Comparison of ENCODE assay signal across 8 cellular contexts in the genomic region with DNA sequence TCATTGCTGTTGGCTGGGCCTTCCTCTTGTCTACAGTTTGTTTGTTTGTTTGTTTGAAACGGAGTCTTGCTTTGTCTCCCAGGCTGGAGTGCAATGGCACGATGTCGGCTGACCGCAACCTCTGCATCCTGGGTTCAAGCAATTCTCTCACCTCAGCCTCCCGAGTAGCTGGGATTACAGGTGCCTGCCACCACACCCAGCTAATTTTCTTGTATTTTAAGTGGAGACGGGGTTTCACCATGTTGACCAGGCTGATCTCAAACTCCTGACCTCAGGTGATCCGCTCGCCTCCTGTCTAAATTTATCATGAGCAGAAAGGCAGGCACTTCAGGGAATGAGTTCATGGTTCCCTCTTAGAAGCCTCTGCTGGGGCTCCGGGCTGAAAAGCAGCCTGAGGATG. TPM values are rescaled to one million over a fixed set of nuclear protein-coding genes. Genes with fewer than 3 reads are reported as not detected.
A peak's percentile ranks its signal among the peaks of the same experiment; 100 is the strongest.
DNase-seq lines count a peak whose midpoint lies in the region; ATAC-seq, FAIRE-seq and TF ChIP-seq lines count a peak whose summit lies in the region.
"Not testable (repeated sequence)": the region's sequence is repeated elsewhere in the genome, so short reads cannot be mapped to it uniquely, and the experiment has no call there.

No MANE protein-coding gene starts in this region.

- H3F3A ChIP-seq in GM23338 (replicated peaks; ENCODE audit: low read depth): not testable (repeated sequence)

- not testable (repeated sequence) for H3K4me3 ChIP-seq in GM23338; esophagus muscularis mucosa; HepG2 (replicated peaks in 1 of 3; ENCODE audit: insufficient read depth in 1 of 3, low read depth in 2 of 3, low read length in 3 of 3); muscle layer of colon (ENCODE audit: low read depth in 1 of 2, low read length in 2 of 2); neuronal stem cell (ENCODE audit: low read length in 2 of 2); sigmoid colon; vagina

- H3K36me3 ChIP-seq in GM23338 (ENCODE audit: insufficient read depth); esophagus muscularis mucosa; HepG2 (replicated peaks in 1 of 2; ENCODE audit: control insufficient read depth in 1 of 2, insufficient read depth in 2 of 2, low read length in 2 of 2); muscle layer of colon (ENCODE audit: insufficient read depth, low read length); neuronal stem cell (replicated peaks in 1 of 2; ENCODE audit: control insufficient read depth in 2 of 2, insufficient read depth in 2 of 2, low read length in 2 of 2); sigmoid colon; vagina: not testable (repeated sequence)

- not testable (repeated sequence) for H2BK15ac ChIP-seq in neuronal stem cell (ENCODE audit: low read length)

- not testable (repeated sequence) for BruUV-seq in HepG2 (replicated peaks; lab: Mats Ljungman, UMichigan)

- CTCF ChIA-PET in HepG2 (lab: Yijun Ruan, JAX; ENCODE audit: low intra/inter-chr PET ratio, low total read pairs): not testable (repeated sequence)

- not testable (repeated sequence) for ATAC-seq in GM23338, T-helper 17 cell, HepG2

- POLR2A ChIA-PET in HepG2 (lab: Yijun Ruan, JAX): interaction anchor here (0.8 to 1.8 kb wide), 2 partner anchors 37 to 126 kb away, joined by 3 to 4 read pairs; partner anchors contain the start of gene REV3L

- not testable (repeated sequence) for H3K79me1 ChIP-seq in neuronal stem cell (ENCODE audit: low read depth, low read length)

- not testable (repeated sequence) for H3K9me3 Mint-ChIP-seq in GM23338

- TF ChIP-seq CTCF in GM23338 (conservative IDR thresholded peaks at IDR 0.05; ENCODE audit: low read depth in 2 of 2); esophagus muscularis mucosa (IDR thresholded peaks at IDR 0.05); HepG2 (CRISPR knock-in tag; IDR thresholded peaks at IDR 0.05); sigmoid colon (IDR thresholded peaks at IDR 0.05); vagina (IDR thresholded peaks at IDR 0.05): not testable (repeated sequence)

- not testable (repeated sequence) for H4K91ac ChIP-seq in neuronal stem cell (ENCODE audit: low read depth, low read length, poor library complexity)

- H3K9me2 ChIP-seq in GM23338 (ENCODE audit: insufficient read depth): not testable (repeated sequence)

- not testable (repeated sequence) for H2BK5ac ChIP-seq in neuronal stem cell (ENCODE audit: low read length)

- H4K20me1 ChIP-seq in GM23338 (replicated peaks; ENCODE audit: insufficient read depth); HepG2 (ENCODE audit: insufficient read depth, low read length): not testable (repeated sequence)

- H2BK12ac ChIP-seq in neuronal stem cell (ENCODE audit: low read length): not testable (repeated sequence)

- in situ Hi-C loops in HepG2 (cut with HindIII; ENCODE audit: extremely low pct_ligation_motif_present, low pct_unique_long_range_greater_than_20kb): not testable (repeated sequence)

- H3K36me3 Mint-ChIP-seq in GM23338 (ENCODE audit: low read depth); T-helper 17 cell (ENCODE audit: low read depth): not testable (repeated sequence)

- not testable (repeated sequence) for TF ChIP-seq EP300 in esophagus muscularis mucosa (IDR thresholded peaks at IDR 0.05); HepG2 (IDR thresholded peaks at IDR 0.05; ENCODE audit: low read depth in 2 of 2, low read length in 2 of 2); HepG2 (CRISPR knock-in tag; IDR thresholded peaks at IDR 0.05; ENCODE audit: borderline replicate concordance); sigmoid colon (IDR thresholded peaks at IDR 0.05)

- H2AK5ac ChIP-seq in neuronal stem cell (ENCODE audit: low read depth, low read length): peak overlapping the region; percentile 19

- peaks cover 16% of the 10 kb centered on the region for H3K4me1 ChIP-seq in GM23338 (ENCODE audit: insufficient read depth)
- H3K4me1 ChIP-seq in esophagus muscularis mucosa: peaks cover 11 to 32% (median 20%) of the 10 kb centered on the region in 4 donors
- H3K4me1 ChIP-seq in HepG2 (ENCODE audit: insufficient read depth, low read length): peaks cover 84% of the 10 kb centered on the region
- peaks cover 12% of the 10 kb centered on the region for H3K4me1 ChIP-seq in muscle layer of colon (ENCODE audit: insufficient read depth, low read length)
- H3K4me1 ChIP-seq in neuronal stem cell (ENCODE audit: control insufficient read depth in 2 of 2, insufficient read depth in 1 of 2, low read depth in 1 of 2, low read length in 2 of 2): peaks cover 12 to 19% of the 10 kb centered on the region in 2 donors
- peaks cover 0 to 30% (median 21%) of the 10 kb centered on the region in 4 donors for H3K4me1 ChIP-seq in sigmoid colon
- peaks cover 18% of the 10 kb centered on the region for H3K4me1 ChIP-seq in vagina

- H3K27me3 ChIP-seq in GM23338 (ENCODE audit: insufficient read depth); esophagus muscularis mucosa; HepG2 (ENCODE audit: control insufficient read depth in 1 of 2, insufficient read depth in 2 of 2, low read length in 2 of 2); muscle layer of colon (ENCODE audit: control insufficient read depth in 1 of 2, insufficient read depth in 2 of 2, low read length in 2 of 2); neuronal stem cell (ENCODE audit: control insufficient read depth in 3 of 3, insufficient read depth in 3 of 3, low read depth in 1 of 3, low read length in 3 of 3); sigmoid colon; vagina: not testable (repeated sequence)

- H3K4ac ChIP-seq in neuronal stem cell (ENCODE audit: low read length): not testable (repeated sequence)

- H3K14ac ChIP-seq in neuronal stem cell (ENCODE audit: low read length): not testable (repeated sequence)

- WGBS in esophagus muscularis mucosa: 85% methylated on average over 8 of the region's 9 CpGs
- WGBS in HepG2 (ENCODE audit: low lambda C conversion rate): 56% methylated on average over 9 of the region's 9 CpGs
- no CpG with 5 or more reads among the region's 9 CpGs for WGBS in neuronal stem cell (ENCODE audit: extremely low coverage in 2 of 2, insufficient read length in 2 of 2, insufficient replicate concordance in 1 of 2), 2 donors
- 88 to 93% methylated on average over 9 of the region's 9 CpGs for WGBS in sigmoid colon, 2 donors

- not testable (repeated sequence) for FAIRE-seq in HepG2 (lab: Jason Lieb, UNC)

- not testable (repeated sequence) for H3K9ac ChIP-seq in HepG2 (ENCODE audit: insufficient read depth, low read depth, low read length); muscle layer of colon (ENCODE audit: low read length); neuronal stem cell (ENCODE audit: low read depth, low read length, poor library complexity)

- not testable (repeated sequence) for H4K8ac ChIP-seq in neuronal stem cell (ENCODE audit: low read depth, low read length)

- H2AFZ ChIP-seq in GM23338 (peak overlapping the region; percentile 84; the same call in 1 of the 2 replicates), neuronal stem cell (ENCODE audit: low read length) (peak overlapping the region; percentile 54)
- not testable (repeated sequence) for H2AFZ ChIP-seq in HepG2 (ENCODE audit: low read length)

- TF ChIP-seq POLR2A in esophagus muscularis mucosa (IDR thresholded peaks at IDR 0.05; ENCODE audit: low read depth); HepG2 (IDR thresholded peaks at IDR 0.05; ENCODE audit: insufficient read depth in 1 of 2, low read depth in 2 of 2, low read length in 2 of 2); sigmoid colon (IDR thresholded peaks at IDR 0.05); vagina (IDR thresholded peaks at IDR 0.05): not testable (repeated sequence)

- peak overlapping the region; percentile 32 for H2BK120ac ChIP-seq in neuronal stem cell (ENCODE audit: low read depth, low read length)

- H3K18ac ChIP-seq in neuronal stem cell (ENCODE audit: low read length): not testable (repeated sequence)

- not testable (repeated sequence) for H3K27ac Mint-ChIP-seq in GM23338
- peak overlapping the region; percentile 75 for H3K27ac Mint-ChIP-seq in T-helper 17 cell

- H3K4me1 Mint-ChIP-seq in GM23338 (peaks cover 22% of the 10 kb centered on the region), T-helper 17 cell (peaks cover 17% of the 10 kb centered on the region)

- not testable (repeated sequence) for H3K79me2 ChIP-seq in GM23338 (replicated peaks; ENCODE audit: insufficient read depth); HepG2 (ENCODE audit: insufficient read depth, low read length)

- intact Hi-C loops in esophagus muscularis mucosa (cut with DNase I): not testable (repeated sequence)
- intact Hi-C loops in HepG2 (cut with micrococcal nuclease; ENCODE audit: unreplicated experiment): loop anchor here (5.0 kb wide), 1 partner anchor 33 kb away; no protein-coding TSS in a partner anchor
- intact Hi-C loops in sigmoid colon (cut with DNase I): loop anchor here (10.0 kb wide), 1 partner anchor 615 kb away; no protein-coding TSS in a partner anchor
- intact Hi-C loops in vagina (cut with DNase I): loop anchor here (10.0 kb wide), 1 partner anchor 425 kb away; no protein-coding TSS in a partner anchor

- H3K4me2 ChIP-seq in GM23338; neuronal stem cell (ENCODE audit: insufficient read depth, low read length, poor library complexity, severe bottlenecking): not testable (repeated sequence)
- H3K4me2 ChIP-seq in HepG2 (ENCODE audit: low read depth, low read length): peak overlapping the region; percentile 66

- not testable (repeated sequence) for H3K4me3 Mint-ChIP-seq in GM23338, T-helper 17 cell

- not testable (repeated sequence) for H3K27me3 Mint-ChIP-seq in GM23338 (ENCODE audit: insufficient read depth, low read depth, poor library complexity); T-helper 17 cell

- DNase-seq in GM23338 (ENCODE audit: low spot score); T-helper 17 cell; esophagus muscularis mucosa (ENCODE audit: extremely low spot score); HepG2 (ENCODE audit: low spot score); neuronal stem cell (ENCODE audit: low spot score); sigmoid colon; vagina (ENCODE audit: extremely low spot score in 2 of 2): not testable (repeated sequence)

- TF ChIP-seq RAD21 in HepG2 (CRISPR knock-in tag; IDR thresholded peaks at IDR 0.05): not testable (repeated sequence)

- H3K27ac ChIP-seq in GM23338 (ENCODE audit: low read depth); HepG2 (ENCODE audit: extremely low read length, insufficient read depth, low read length); neuronal stem cell (replicated peaks; ENCODE audit: low read length): not testable (repeated sequence)
- H3K27ac ChIP-seq in esophagus muscularis mucosa (replicated peaks in 1 of 4) (peak overlapping the region; percentile 40 to 57 (median 48)), muscle layer of colon (ENCODE audit: low read depth, low read length) (peak overlapping the region; percentile 34), sigmoid colon (peak overlapping the region in 3 of 4 donors; percentile 15 to 67 (median 28)), vagina (peak overlapping the region; percentile 23)

- not testable (repeated sequence) for H3K23ac ChIP-seq in neuronal stem cell (ENCODE audit: low read depth, low read length, poor library complexity)

- H3K9me3 ChIP-seq in T-helper 17 cell (ENCODE audit: control insufficient read depth, low read length, poor library complexity, severe bottlenecking); esophagus muscularis mucosa; HepG2 (ENCODE audit: low read length); muscle layer of colon (ENCODE audit: low read length); neuronal stem cell (replicated peaks in 1 of 2; ENCODE audit: control insufficient read depth in 2 of 2, insufficient read depth in 1 of 2, low read depth in 1 of 2, low read length in 2 of 2); sigmoid colon; vagina: not testable (repeated sequence)

RNA-seq across cellular contexts. Expression of gene TRAF3IP2, which starts 3.7 kb away (rescaled TPM):
- 29.5 and 34.0 TPM in 2 replicates for total RNA-seq in GM23338 (2014; rRNA removed; shearing (Covaris generic))
- 22.2 and 23.8 TPM in 2 replicates for polyA plus RNA-seq in GM23338 (2016; fragmentation: Nextera tagmentation; extraction: Ambion mirVana)
- total RNA-seq in T-helper 17 cell: 10 to 100 TPM; 19.9 to 33.5 TPM
- total RNA-seq in esophagus muscularis mucosa: 10 to 100 TPM; 16.6 to 37.1 (median 32.4) TPM
- 7.2 and 8.1 TPM in 2 replicates for total RNA-seq in HepG2 (2016; rRNA removed; fragmentation: Illumina TruSeq; extraction: Trizol)
- total RNA-seq in HepG2 (2016; cell fraction: cytosol; rRNA removed; fragmentation: Illumina TruSeq; extraction: Trizol; ENCODE audit: low read depth): 3.0 and 3.4 TPM in 2 replicates
- total RNA-seq in HepG2 (2016; cell fraction: insoluble cytoplasmic fraction; rRNA removed; fragmentation: Illumina TruSeq; extraction: Trizol): 6.7 and 7.7 TPM in 2 replicates
- 8.2 and 8.7 TPM in 2 replicates for total RNA-seq in HepG2 (2016; cell fraction: membrane; rRNA removed; fragmentation: Illumina TruSeq; extraction: Trizol)
- total RNA-seq in HepG2 (2016; cell fraction: nucleus; rRNA removed; fragmentation: Illumina TruSeq; extraction: Trizol): 4.9 and 7.7 TPM in 2 replicates
- polyA plus RNA-seq in HepG2 (2011; rRNA removed): 6.7 and 9.0 TPM in 2 replicates
- 6.2 and 8.5 TPM in 2 replicates for polyA plus RNA-seq in HepG2 (2011; cell fraction: cytosol; rRNA removed)
- 3.9 and 4.2 TPM in 2 replicates for polyA plus RNA-seq in HepG2 (2011; cell fraction: nucleus; rRNA removed)
- polyA plus RNA-seq in HepG2 (2012): 7.5 and 14.6 TPM in 2 replicates
- polyA plus RNA-seq in HepG2 (2016; cell fraction: cytosol; fragmentation: Illumina TruSeq; extraction: Trizol; ENCODE audit: low read depth): 2.9 and 3.1 TPM in 2 replicates
- polyA plus RNA-seq in HepG2 (2016; cell fraction: insoluble cytoplasmic fraction; fragmentation: Illumina TruSeq; extraction: Trizol; ENCODE audit: low read depth): 7.0 and 10.0 TPM in 2 replicates
- polyA plus RNA-seq in HepG2 (2016; cell fraction: membrane; fragmentation: Illumina TruSeq; extraction: Trizol; ENCODE audit: low read depth): 5.9 and 7.5 TPM in 2 replicates
- 4.2 and 6.1 TPM in 2 replicates for polyA plus RNA-seq in HepG2 (2016; cell fraction: nucleus; fragmentation: Illumina TruSeq; extraction: Trizol; ENCODE audit: insufficient read depth, low read depth)
- polyA minus RNA-seq in HepG2 (2011; rRNA and poly(A)+ RNA removed; ENCODE audit: low replicate concordance): 22.7 and 33.3 TPM in 2 replicates
- polyA minus RNA-seq in HepG2 (2011; cell fraction: cytosol; rRNA and poly(A)+ RNA removed): 5.7 and 6.9 TPM in 2 replicates
- polyA minus RNA-seq in HepG2 (2011; cell fraction: nucleus; rRNA and poly(A)+ RNA removed): 5.8 TPM in 2 replicates
- 2.5 TPM for polyA plus RNA-seq in neuronal stem cell (2013, experiment 1 of 2)
- polyA plus RNA-seq in neuronal stem cell (2013, experiment 2 of 2): 2.1 TPM
- 10 to 100 TPM; 15.8 to 21.4 (median 17.3) TPM for total RNA-seq in sigmoid colon
- 10 to 100 TPM; 39.2 to 58.5 (median 48.0) TPM for polyA plus RNA-seq in sigmoid colon
- total RNA-seq in vagina: 35.1 TPM
